ENCODE assay signal across 21 cellular contexts in genomic region chr9:30012622-30013021, GRCh38.
DNase-seq lines count a peak whose midpoint lies in the region; ATAC-seq, FAIRE-seq and TF ChIP-seq lines count a peak whose summit lies in the region.
"Had no signal": no experiment of that assay in that cellular context is flagged by ENCODE, and none has a peak within 500 bp of the region (broad histone marks: within the 10 kb centered on the region; RNA-seq: fewer than 3 reads in every experiment).

No MANE protein-coding gene starts in this region.

- DNase-seq in NCI-H748 (lab: John Stamatoyannopoulos, UW; ENCODE audit: unreplicated experiment), result peak; percentile 4
- no peak for DNase-seq in NCI-H748 treated with DMSO at 0.1 percent for 48 hours (lab: John Stamatoyannopoulos, UW)
- DNase-seq in pancreas, result no peak
- DNase-seq in CD1c-positive myeloid dendritic cell (ENCODE audit: extremely low spot score), result no peak
- no peak for DNase-seq in stimulated activated CD4-positive, alpha-beta T cell treated with anti-CD3 and anti-CD28 coated beads, Interleukin-4, amount 100 ng/mL, for 1 hour
- DNase-seq in lower lobe of right lung, result no peak
- DNase-seq: CD4-positive, CD25-positive, alpha-beta regulatory T cell; CD8-positive, alpha-beta memory T cell; COR-L47; DMS 273 treated with DMSO at 0.1 percent for 48 hours; DMS53; DND-41; EL; GM23248 had no signal

- FAIRE-seq in colon (lab: Jason Lieb, UNC) (peak; percentile 87), pancreas (lab: Jason Lieb, UNC) (peak; percentile 86)
- FAIRE-seq: GM12891, GM19239, HepG2 had no signal

- H3K4me1 ChIP-seq in pancreas (no peaks in the 10 kb centered on the region), lower lobe of right lung (no peaks in the 10 kb centered on the region)
- H3K4me1 ChIP-seq: BLaER1 treated with 17β-estradiol and CSF1 and Interleukin-3, amounts not matched to agents 10 nM and 100 nM; HAP-1 had no signal

- no peaks in the 10 kb centered on the region for H3K36me3 ChIP-seq in pancreas
- H3K36me3 ChIP-seq in lower lobe of right lung, result no peaks in the 10 kb centered on the region
- H3K36me3 ChIP-seq: BLaER1 treated with 17β-estradiol and CSF1 and Interleukin-3, amounts not matched to agents 10 nM and 100 nM; HAP-1 had no signal

- no peak overlapping the region for H3K27ac ChIP-seq in pancreas
- H3K27ac ChIP-seq in lower lobe of right lung, result no peak overlapping the region
- H3K27ac ChIP-seq: 22Rv1; BLaER1 treated with 17β-estradiol and CSF1 and Interleukin-3, amounts not matched to agents 10 nM and 100 nM; GM23248 had no signal

- H3K9me3 ChIP-seq in pancreas (no peaks in the 10 kb centered on the region), lower lobe of right lung (no peaks in the 10 kb centered on the region)
- H3K9me3 ChIP-seq: BLaER1 treated with 17β-estradiol and CSF1 and Interleukin-3, amounts not matched to agents 10 nM and 100 nM; HAP-1 had no signal

- TF ChIP-seq CTCF in pancreas (IDR thresholded peaks at IDR 0.05) (no peak), lower lobe of right lung (IDR thresholded peaks at IDR 0.05) (no peak)

- intact Hi-C loops in pancreas (cut with DNase I) (no loop called here), lower lobe of right lung (cut with DNase I) (no loop called here)

- H3K4me3 ChIP-seq in pancreas, result no peak overlapping the region
- H3K4me3 ChIP-seq in lower lobe of right lung, result no peak overlapping the region
- H3K4me3 ChIP-seq: BLaER1 treated with 17β-estradiol and CSF1 and Interleukin-3, amounts not matched to agents 10 nM and 100 nM; GM23248; HAP-1 had no signal

- H3K27me3 ChIP-seq in pancreas, result no peaks in the 10 kb centered on the region
- no peaks in the 10 kb centered on the region for H3K27me3 ChIP-seq in lower lobe of right lung (ENCODE audit: low read depth)
- H3K27me3 ChIP-seq: BLaER1 treated with 17β-estradiol and CSF1 and Interleukin-3, amounts not matched to agents 10 nM and 100 nM had no signal

- no peak for ATAC-seq in pancreas
- ATAC-seq in lower lobe of right lung, result no peak
- ATAC-seq: HepG2 had no signal
